ENCODE assay signal across 28 cellular contexts in the genomic region with DNA sequence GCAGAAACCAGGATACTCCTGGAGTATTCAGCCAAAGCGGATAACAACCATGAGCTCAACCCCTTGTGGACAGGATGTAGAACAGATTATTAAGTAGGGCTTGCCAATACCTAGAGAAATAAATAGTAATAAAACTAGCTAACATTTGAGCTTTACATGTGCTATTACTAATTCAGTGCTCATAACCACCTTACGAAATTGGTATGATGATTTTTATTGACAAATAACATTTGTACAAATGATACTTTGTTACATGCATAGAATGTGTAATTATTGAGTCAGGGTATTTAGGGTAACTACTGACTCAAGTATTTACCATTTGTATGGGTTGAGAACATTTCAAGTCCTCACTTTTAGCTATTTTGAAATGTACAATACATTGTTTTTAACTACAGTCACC.
"Had no signal": no experiment of that assay in that cellular context is flagged by ENCODE, and none has a peak within 500 bp of the region (broad histone marks: within the 10 kb centered on the region; RNA-seq: fewer than 3 reads in every experiment).

No MANE protein-coding gene starts in this region.

- H3K36me3 ChIP-seq: adrenal gland, esophagus squamous epithelium, gastrocnemius medialis, neutrophil, sigmoid colon, spleen, suprapubic skin, tibial nerve had no signal

- H3K27me3 Mint-ChIP-seq: activated naive CD8-positive, alpha-beta T cell treated with anti-CD3 and anti-CD28 coated beads for 36 hours had no signal

- H3K4me1 ChIP-seq: adrenal gland, body of pancreas, esophagus squamous epithelium, gastrocnemius medialis, psoas muscle, sigmoid colon, spleen, suprapubic skin, tibial nerve had no signal

- H3K4me3 ChIP-seq: adrenal gland, body of pancreas, esophagus squamous epithelium, gastrocnemius medialis, hepatocyte, psoas muscle, sigmoid colon, spleen, suprapubic skin, tibial nerve had no signal

- H3K4me3 Mint-ChIP-seq: activated CD4-positive, alpha-beta memory T cell treated with anti-CD3 and anti-CD28 coated beads for 36 hours; activated CD4-positive, alpha-beta T cell treated with anti-CD3 and anti-CD28 coated beads, Interleukin-2, amount 10 ng/mL, durations not matched to agents 24 days and 14 days; activated naive CD4-positive, alpha-beta T cell treated with anti-CD3 and anti-CD28 coated beads for 36 hours; activated naive CD8-positive, alpha-beta T cell treated with anti-CD3 and anti-CD28 coated beads for 36 hours; activated T-helper 1 cell treated with anti-CD3 and anti-CD28 coated beads, Interleukin-12 subunit alpha, Interleukin-12 subunit beta, Interleukin-2, Interleukin-4 antibody, amounts not matched to agents 30 ng/mL and 10 ng/mL and 1 ng/mL, durations not matched to agents 14 hours and 24 hours and 36 hours; naive B cell; nephron progenitor cell; T-helper 2 cell treated with Interferon-gamma antibody and Interleukin-4, amounts not matched to agents 5 μg/mL and 100 μg/mL, for 36 hours had no signal

- H3K27ac Mint-ChIP-seq: activated CD4-positive, alpha-beta memory T cell treated with anti-CD3 and anti-CD28 coated beads for 36 hours; activated CD4-positive, alpha-beta T cell treated with anti-CD3 and anti-CD28 coated beads, Interleukin-2, amount 10 ng/mL, durations not matched to agents 24 days and 14 days; activated naive CD4-positive, alpha-beta T cell treated with anti-CD3 and anti-CD28 coated beads for 36 hours; activated naive CD8-positive, alpha-beta T cell treated with anti-CD3 and anti-CD28 coated beads for 36 hours; activated T-helper 1 cell treated with anti-CD3 and anti-CD28 coated beads, Interleukin-12 subunit alpha, Interleukin-12 subunit beta, Interleukin-2, Interleukin-4 antibody, amounts not matched to agents 30 ng/mL and 10 ng/mL and 1 ng/mL, durations not matched to agents 14 hours and 24 hours and 36 hours; naive B cell; nephron progenitor cell; T-helper 2 cell treated with Interferon-gamma antibody and Interleukin-4, amounts not matched to agents 5 μg/mL and 100 μg/mL, for 36 hours had no signal

- ATAC-seq: body of pancreas, gastrocnemius medialis, left cardiac atrium, left ventricle myocardium superior, psoas muscle had no signal

- H3K36me3 Mint-ChIP-seq: activated CD4-positive, alpha-beta memory T cell treated with anti-CD3 and anti-CD28 coated beads for 36 hours; activated naive CD8-positive, alpha-beta T cell treated with anti-CD3 and anti-CD28 coated beads for 36 hours; naive B cell had no signal

- H3K9me3 ChIP-seq: adrenal gland, body of pancreas, esophagus squamous epithelium, gastrocnemius medialis, neutrophil, psoas muscle, sigmoid colon, spleen, suprapubic skin, tibial nerve had no signal

- H3K27me3 ChIP-seq: adrenal gland, body of pancreas, gastrocnemius medialis, sigmoid colon, tibial nerve had no signal

- DNase-seq: activated CD4-positive, alpha-beta memory T cell treated with anti-CD3 and anti-CD28 coated beads for 36 hours; activated CD4-positive, alpha-beta T cell treated with anti-CD3 and anti-CD28 coated beads, Interleukin-2, amount 10 ng/mL, durations not matched to agents 24 days and 14 days; activated CD8-positive, alpha-beta memory T cell treated with anti-CD3 and anti-CD28 coated beads, Interleukin-2, amount 50 U/mL, for 4 hours; activated effector memory CD4-positive, alpha-beta T cell treated with anti-CD3 and anti-CD28 coated beads, Interleukin-2, amount 50 U/mL, for 16 hours; activated naive CD4-positive, alpha-beta T cell treated with anti-CD3 and anti-CD28 coated beads for 36 hours; activated naive CD8-positive, alpha-beta T cell treated with anti-CD3 and anti-CD28 coated beads for 36 hours; activated T-cell treated with anti-CD3 and anti-CD28 coated beads, Interleukin-2, amount 50 U/mL, for 1 hour; adrenal gland; aorta; body of pancreas; cortex of kidney; esophagus squamous epithelium; gastrocnemius medialis; left cardiac atrium; left ventricle myocardium superior; naive B cell; nephron progenitor cell; psoas muscle; sigmoid colon; spleen; stimulated activated naive CD4-positive, alpha-beta T cell had no signal

- H3K27ac ChIP-seq: adrenal gland, body of pancreas, esophagus squamous epithelium, gastrocnemius medialis, hepatocyte, neutrophil, psoas muscle, sigmoid colon, spleen, suprapubic skin, tibial nerve, VCaP had no signal

- H3K4me1 Mint-ChIP-seq: activated naive CD8-positive, alpha-beta T cell treated with anti-CD3 and anti-CD28 coated beads for 36 hours; naive B cell had no signal
